ENCODE assay signal across 8 cellular contexts in genomic region chr1:148529101-148529567, GRCh38. TPM values are rescaled to one million over a fixed set of nuclear protein-coding genes. Genes with fewer than 3 reads are reported as not detected.
A peak's percentile ranks its signal among the peaks of the same experiment; 100 is the strongest.
DNase-seq lines count a peak whose midpoint lies in the region; TF ChIP-seq lines count a peak whose summit lies in the region.
"Not testable (repeated sequence)": the region's sequence is repeated elsewhere in the genome, so short reads cannot be mapped to it uniquely, and the experiment has no call there.

No MANE protein-coding gene starts in this region.

- H3K9me3 Mint-ChIP-seq in CD4-positive, alpha-beta memory T cell, result not testable (repeated sequence)

- not testable (repeated sequence) for H3K9me3 ChIP-seq in CD4-positive, alpha-beta memory T cell (ENCODE audit: control insufficient read depth in 1 of 2, low read length in 2 of 2); SJSA1 (replicated peaks); left ventricle myocardium inferior (replicated peaks); neutrophil

- intact Hi-C loops in CD4-positive, alpha-beta memory T cell (cut with micrococcal nuclease), result loop anchor here (10.0 kb wide), 1 partner anchor 154 kb away; no protein-coding TSS in a partner anchor
- intact Hi-C loops in left ventricle myocardium inferior (cut with micrococcal nuclease), result not testable (repeated sequence)

- peak overlapping the region; percentile 81 to 91 (median 82) for H3K4me3 Mint-ChIP-seq in CD4-positive, alpha-beta memory T cell

- H3K36me3 Mint-ChIP-seq in CD4-positive, alpha-beta memory T cell, result not testable (repeated sequence)

- not testable (repeated sequence) for H3K4me1 Mint-ChIP-seq in CD4-positive, alpha-beta memory T cell

- not testable (repeated sequence) for H3K27ac ChIP-seq in CD4-positive, alpha-beta memory T cell (ENCODE audit: low read depth, low read length); SJSA1; left ventricle myocardium inferior (replicated peaks); neutrophil

- peak; percentile 70 to 79 (median 71) for DNase-seq in CD4-positive, alpha-beta memory T cell
- DNase-seq in SJSA1 (ENCODE audit: low read depth in 1 of 2, low spot score in 2 of 2) (peak; percentile 72 to 77), cardiac fibroblast (ENCODE audit: low read depth in 2 of 2) (peak; percentile 43 to 84)
- peak; percentile 87 for DNase-seq in activated CD8-positive, alpha-beta memory T cell treated with anti-CD3 and anti-CD28 coated beads, Interleukin-2, amount 50 U/mL, for 48 hours
- not testable (repeated sequence) for DNase-seq in left ventricle myocardium inferior
- peak; percentile 41 to 56 for DNase-seq in stimulated activated CD8-positive, alpha-beta memory T cell treated with anti-CD3 and anti-CD28 coated beads, Interleukin-2, amount 100 ng/mL, for 48 hours (ENCODE audit: low read depth in 2 of 2)

- TF ChIP-seq EP300 in Ishikawa (IDR thresholded peaks at IDR 0.05; ENCODE audit: borderline replicate concordance), result not testable (repeated sequence)

- not testable (repeated sequence) for H3K4me1 ChIP-seq in CD4-positive, alpha-beta memory T cell (ENCODE audit: insufficient read depth, low read length); SJSA1 (replicated peaks); left ventricle myocardium inferior; neutrophil (ENCODE audit: control insufficient read depth in 1 of 2, insufficient read depth in 1 of 2, low read depth in 1 of 2, low read length in 1 of 2)

- not testable (repeated sequence) for H3K27me3 Mint-ChIP-seq in CD4-positive, alpha-beta memory T cell

- H3K36me3 ChIP-seq in CD4-positive, alpha-beta memory T cell (ENCODE audit: insufficient read depth, low read length); SJSA1; left ventricle myocardium inferior; neutrophil: not testable (repeated sequence)

- H3K4me3 ChIP-seq in CD4-positive, alpha-beta memory T cell (ENCODE audit: low read length in 2 of 2), result peak overlapping the region in 1 of 2 donors; percentile 24
- H3K4me3 ChIP-seq in SJSA1 (peak overlapping the region; percentile 20; the same call in 1 of the 2 replicates), cardiac fibroblast (replicated peaks in 1 of 2; ENCODE audit: low read depth in 2 of 2, low read length in 2 of 2) (peak overlapping the region; percentile 8 to 26), left ventricle myocardium inferior (peak overlapping the region; percentile 52), neutrophil (ENCODE audit: low read depth in 1 of 2, low read length in 1 of 2) (peak overlapping the region; percentile 39 to 41)

- H3K27me3 ChIP-seq in CD4-positive, alpha-beta memory T cell (ENCODE audit: insufficient read depth, low read length); SJSA1 (replicated peaks); left ventricle myocardium inferior (ENCODE audit: low read depth); neutrophil: not testable (repeated sequence)

- CTCF ChIA-PET in CD4-positive, alpha-beta memory T cell (lab: Charles Lee; ENCODE audit: partially characterized antibody), result not testable (repeated sequence)

- not testable (repeated sequence) for TF ChIP-seq RAD21 in Ishikawa (IDR thresholded peaks at IDR 0.05; ENCODE audit: low read depth)

- POLR2A ChIA-PET in CD4-positive, alpha-beta memory T cell (lab: Charles Lee; ENCODE audit: partially characterized antibody), result not testable (repeated sequence)

- TF ChIP-seq CTCF in cardiac fibroblast (IDR thresholded peaks at IDR 0.05; ENCODE audit: low read depth, low read length); left ventricle myocardium inferior (IDR thresholded peaks at IDR 0.05; ENCODE audit: borderline replicate concordance); neutrophil (IDR thresholded peaks at IDR 0.05): not testable (repeated sequence)

- H3K27ac Mint-ChIP-seq in CD4-positive, alpha-beta memory T cell, result peak overlapping the region; percentile 82 to 98 (median 90)

TF ChIP-seq in Ishikawa, 13 proteins besides CTCF, POLR2A, EP300 and RAD21:
- TF ChIP-seq CEBPB (IDR thresholded peaks at IDR 0.05), result peak; percentile 21; the same call in 1 of the 2 replicates
- TF ChIP-seq TEAD4 (IDR thresholded peaks at IDR 0.05), result 0 out of 2 replicates have a peak, but pooled peaks have one; percentile 24

RNA-seq across cellular contexts. Expression of gene PPIAL4G, which starts 46.0 kb away (rescaled TPM):
- 1 to 10 TPM; 4.2 to 5.2 TPM for total RNA-seq in CD4-positive, alpha-beta memory T cell
- under 1 TPM in 1 of 2 donors, not detected in 1; 0.21 TPM for polyA plus RNA-seq in CD4-positive, alpha-beta memory T cell
- not detected in 2 replicates for total RNA-seq in SJSA1 (2014; rRNA removed; shearing (Covaris generic))
- total RNA-seq in left ventricle myocardium inferior, result not detected
